In the genomic region with DNA sequence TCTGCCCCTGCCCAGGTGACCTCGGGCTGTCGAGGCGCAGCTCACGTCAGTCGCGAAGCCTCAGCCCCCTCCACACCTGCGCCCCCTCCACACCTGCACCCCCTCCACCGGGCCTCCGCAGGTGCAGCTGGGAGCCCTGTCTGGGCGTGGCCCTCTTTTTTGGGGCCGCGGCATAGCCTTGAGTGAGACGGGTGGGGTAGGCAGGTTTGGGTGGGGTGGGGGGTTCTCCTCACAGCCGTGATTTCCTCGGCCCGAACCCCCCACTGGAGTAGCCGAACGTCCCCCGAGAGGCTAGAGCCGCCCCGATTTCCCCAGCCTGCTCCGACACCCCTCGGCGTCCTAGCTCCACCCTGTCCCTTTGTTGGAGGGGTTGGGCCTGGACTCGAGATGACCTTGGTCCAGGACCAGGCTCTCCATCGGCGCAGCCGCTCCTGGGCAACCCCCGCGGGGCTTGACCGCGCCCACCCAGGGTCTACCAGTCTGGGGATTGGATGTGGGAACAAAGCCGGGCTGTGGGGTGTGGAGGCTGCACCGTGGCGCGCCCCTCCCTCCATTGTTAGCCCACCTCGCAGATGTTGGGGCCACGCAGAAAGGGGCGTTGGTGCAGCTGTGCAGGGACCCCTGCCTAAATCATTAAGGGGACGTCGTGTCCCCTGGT, we compare ENCODE assay signal across 8 cellular contexts. TPM values are rescaled to one million over a fixed set of nuclear protein-coding genes. Genes with fewer than 3 reads are reported as not detected.
DNase-seq lines count a peak whose midpoint lies in the region; ATAC-seq, FAIRE-seq and TF ChIP-seq lines count a peak whose summit lies in the region.

No MANE protein-coding gene starts in this region.

- H3K4me3 Mint-ChIP-seq in type B pancreatic cell = peak overlapping the region; percentile 81

- H3K27me3 Mint-ChIP-seq in type B pancreatic cell = peaks cover 23% of the 10 kb centered on the region

- TF ChIP-seq CTCF in WERI-Rb-1 (IDR thresholded peaks at IDR 0.05; ENCODE audit: low read depth, low read length) (no peak), keratinocyte (optimal IDR thresholded peaks at IDR 0.05 in 1 of 3, IDR thresholded peaks at IDR 0.05 in 1 of 3, conservative IDR thresholded peaks at IDR 0.05 in 1 of 3; ENCODE audit: extremely low read depth in 1 of 3, insufficient read depth in 2 of 3, low read length in 3 of 3) (no peak), type B pancreatic cell (conservative IDR thresholded peaks at IDR 0.05) (no peak)

- no peak overlapping the region for H3K27ac Mint-ChIP-seq in type B pancreatic cell

- H3K36me3 Mint-ChIP-seq in type B pancreatic cell = no peaks in the 10 kb centered on the region

- no peak overlapping the region for H2AFZ ChIP-seq in keratinocyte (ENCODE audit: control insufficient read depth, low read length)

- H3K4me3 ChIP-seq in WERI-Rb-1 (ENCODE audit: low read depth, low read length) (peak overlapping the region; percentile 65), keratinocyte (ENCODE audit: control insufficient read depth in 2 of 3, extremely low read depth in 1 of 3, insufficient read depth in 2 of 3, low read depth in 1 of 3, low read length in 3 of 3) (peak overlapping the region; percentile 44 to 79 (median 77))

- dilution Hi-C loops in keratinocyte (cut with MboI; ENCODE audit: extremely low pct_ligation_motif_present, low sequenced_read_pairs) = no loop called here

- peak; percentile 56 for DNase-seq in activated CD8-positive, alpha-beta memory T cell treated with anti-CD3 and anti-CD28 coated beads, Interleukin-2, amount 50 U/mL, for 48 hours
- DNase-seq in activated CD8-positive, alpha-beta memory T cell treated with anti-CD3 and anti-CD28 coated beads for 24 hours = no peak
- DNase-seq in WERI-Rb-1 (peak; percentile 44), keratinocyte (ENCODE audit: low read depth, low spot score) (no peak), type B pancreatic cell (ENCODE audit: extremely low spot score, unreplicated experiment) (no peak), T-helper 2 cell (no peak), NCI-H774 (lab: John Stamatoyannopoulos, UW) (no peak)

- H4K20me1 ChIP-seq in keratinocyte (ENCODE audit: control insufficient read depth, extremely low read depth, insufficient read depth, low read length) = peaks cover 5% of the 10 kb centered on the region

- no peak for FAIRE-seq in keratinocyte (lab: Jason Lieb, UNC)

- peak overlapping the region; percentile 96 for H3K4me2 ChIP-seq in keratinocyte (ENCODE audit: control insufficient read depth, extremely low read depth, insufficient read depth, low read depth, low read length)

- no peaks in the 10 kb centered on the region for H3K9me1 ChIP-seq in keratinocyte (ENCODE audit: control insufficient read depth, extremely low read depth, insufficient read depth, low read length)

- no peak overlapping the region for H3K9ac ChIP-seq in keratinocyte (ENCODE audit: control insufficient read depth, extremely low read depth, insufficient read depth, low read length)

- H3K4me1 ChIP-seq in keratinocyte (ENCODE audit: control insufficient read depth, extremely low read depth, insufficient read depth, low read length) = peaks cover 20% of the 10 kb centered on the region

- ATAC-seq in HG03457 (IDR thresholded peaks at IDR 0.05; ENCODE audit: unreplicated experiment) = no peak

- no peaks in the 10 kb centered on the region for H3K4me1 Mint-ChIP-seq in type B pancreatic cell (ENCODE audit: unreplicated experiment)

- H3K9me3 Mint-ChIP-seq in type B pancreatic cell = no peaks in the 10 kb centered on the region

- H3K9me3 ChIP-seq in WERI-Rb-1 (ENCODE audit: severe bottlenecking) = no peaks in the 10 kb centered on the region
- no peaks in the 10 kb centered on the region for H3K9me3 ChIP-seq in keratinocyte (ENCODE audit: control insufficient read depth, low read depth, low read length)

- H3K27me3 ChIP-seq in WERI-Rb-1 (ENCODE audit: insufficient read depth, low read depth, severe bottlenecking) (no peaks in the 10 kb centered on the region), keratinocyte (ENCODE audit: control insufficient read depth, extremely low read depth, insufficient read depth, low read length) (peaks cover 5% of the 10 kb centered on the region)

- H3K79me2 ChIP-seq in keratinocyte (ENCODE audit: control insufficient read depth, insufficient read depth, low read length) = no peaks in the 10 kb centered on the region

- H3K27ac ChIP-seq in WERI-Rb-1 (peak overlapping the region; percentile 94), keratinocyte (ENCODE audit: control insufficient read depth, insufficient read depth, low read length) (no peak overlapping the region)

- H3K36me3 ChIP-seq in WERI-Rb-1 = no peaks in the 10 kb centered on the region
- H3K36me3 ChIP-seq in keratinocyte (ENCODE audit: control insufficient read depth in 2 of 2, extremely low read depth in 1 of 2, insufficient read depth in 2 of 2, low read length in 2 of 2) = no peaks in the 10 kb centered on the region

RNA-seq across cellular contexts. Expression of gene TUBB3, which starts 0.6 kb away (rescaled TPM):
- 29.2 to 54.2 TPM (median 34.0 TPM) in 3 replicates for polyA plus RNA-seq in keratinocyte
- polyA plus RNA-seq in keratinocyte (2011; ENCODE audit: low read depth) = 12.0 TPM
- polyA plus RNA-seq in keratinocyte (2011; cell fraction: cytosol; rRNA removed) = 43.9 and 88.8 TPM in 2 replicates
- 53.8 and 69.2 TPM in 2 replicates for polyA plus RNA-seq in keratinocyte (2011; cell fraction: nucleus; rRNA removed)
- polyA plus RNA-seq in keratinocyte (2012; ENCODE audit: low replicate concordance) = 28.0 and 84.9 TPM in 2 replicates
- polyA minus RNA-seq in keratinocyte = 41.8 to 174 TPM (median 49.2 TPM) in 3 replicates
- 125 TPM for polyA minus RNA-seq in keratinocyte (2011; cell fraction: cytosol; rRNA and poly(A)+ RNA removed)
- 61.3 and 72.0 TPM in 2 replicates for polyA minus RNA-seq in keratinocyte (2011; cell fraction: nucleus; rRNA and poly(A)+ RNA removed)
- 62.0 and 91.4 TPM in 2 replicates for total RNA-seq in type B pancreatic cell (ENCODE audit: low replicate concordance)

RNA-seq across cellular contexts. Expression of gene MC1R, which starts 5.1 kb away (rescaled TPM):
- polyA plus RNA-seq in keratinocyte = 1.1 to 1.9 TPM (median 1.1 TPM) in 3 replicates
- 0.99 TPM for polyA plus RNA-seq in keratinocyte (2011; ENCODE audit: low read depth)
- 0.23 and 0.61 TPM in 2 replicates for polyA plus RNA-seq in keratinocyte (2011; cell fraction: cytosol; rRNA removed)
- 8.9 TPM in 2 replicates for polyA plus RNA-seq in keratinocyte (2011; cell fraction: nucleus; rRNA removed)
- polyA plus RNA-seq in keratinocyte (2012; ENCODE audit: low replicate concordance) = 0.88 and 1.8 TPM in 2 replicates
- 1.2 to 3.1 TPM (median 2.1 TPM) in 3 replicates for polyA minus RNA-seq in keratinocyte
- polyA minus RNA-seq in keratinocyte (2011; cell fraction: cytosol; rRNA and poly(A)+ RNA removed) = 2.1 TPM
- 3.3 and 4.3 TPM in 2 replicates for polyA minus RNA-seq in keratinocyte (2011; cell fraction: nucleus; rRNA and poly(A)+ RNA removed)
- total RNA-seq in type B pancreatic cell (ENCODE audit: low replicate concordance) = 3.6 and 3.8 TPM in 2 replicates

RNA-seq across cellular contexts. Expression of gene DEF8, which starts 24.8 kb away (rescaled TPM):
- polyA plus RNA-seq in keratinocyte = 74.2 to 115 TPM (median 86.4 TPM) in 3 replicates
- polyA plus RNA-seq in keratinocyte (2011; ENCODE audit: low read depth) = 57.3 TPM
- polyA plus RNA-seq in keratinocyte (2011; cell fraction: cytosol; rRNA removed) = 58.4 and 103 TPM in 2 replicates
- polyA plus RNA-seq in keratinocyte (2011; cell fraction: nucleus; rRNA removed) = 162 and 165 TPM in 2 replicates
- polyA plus RNA-seq in keratinocyte (2012; ENCODE audit: low replicate concordance) = 47.8 and 84.1 TPM in 2 replicates
- 90.7 to 97.3 TPM (median 90.8 TPM) in 3 replicates for polyA minus RNA-seq in keratinocyte
- polyA minus RNA-seq in keratinocyte (2011; cell fraction: cytosol; rRNA and poly(A)+ RNA removed) = 69.4 TPM
- 46.8 and 54.3 TPM in 2 replicates for polyA minus RNA-seq in keratinocyte (2011; cell fraction: nucleus; rRNA and poly(A)+ RNA removed)
- total RNA-seq in type B pancreatic cell (ENCODE audit: low replicate concordance) = 61.0 and 63.5 TPM in 2 replicates

RNA-seq across cellular contexts. Expression of gene TCF25, which starts 50.4 kb away (rescaled TPM):
- polyA plus RNA-seq in keratinocyte = 92.4 to 103 TPM (median 97.5 TPM) in 3 replicates
- 222 TPM for polyA plus RNA-seq in keratinocyte (2011; ENCODE audit: low read depth)
- 51.5 and 85.9 TPM in 2 replicates for polyA plus RNA-seq in keratinocyte (2011; cell fraction: cytosol; rRNA removed)
- polyA plus RNA-seq in keratinocyte (2011; cell fraction: nucleus; rRNA removed) = 218 and 219 TPM in 2 replicates
- polyA plus RNA-seq in keratinocyte (2012; ENCODE audit: low replicate concordance) = 109 and 116 TPM in 2 replicates
- polyA minus RNA-seq in keratinocyte = 71.8 to 112 TPM (median 90.6 TPM) in 3 replicates
- polyA minus RNA-seq in keratinocyte (2011; cell fraction: cytosol; rRNA and poly(A)+ RNA removed) = 68.1 TPM
- polyA minus RNA-seq in keratinocyte (2011; cell fraction: nucleus; rRNA and poly(A)+ RNA removed) = 51.9 and 53.5 TPM in 2 replicates
- total RNA-seq in type B pancreatic cell (ENCODE audit: low replicate concordance) = 170 and 184 TPM in 2 replicates

Comparison
In these comparisons a context has a peak if more than half of its experiments do, and no peak if none do; other contexts are left out.
1. DNase-seq: peak in activated CD8-positive, alpha-beta memory T cell treated with anti-CD3 and anti-CD28 coated beads, Interleukin-2, amount 50 U/mL, for 48 hours (single experiment) and WERI-Rb-1 (single experiment); none in activated CD8-positive, alpha-beta memory T cell treated with anti-CD3 and anti-CD28 coated beads for 24 hours (single experiment), keratinocyte (single experiment), type B pancreatic cell (single experiment), T-helper 2 cell (0 of 5) and NCI-H774 (single experiment).